Comparison of ENCODE assay signal across 1 cellular context in genomic region chr20:17611290-17611539, GRCh38.
TF ChIP-seq lines count a peak whose summit lies in the region.

No MANE protein-coding gene starts in this region.

TF ChIP-seq in H1, 55 proteins besides CTCF, POLR2A, EP300 and RAD21 (continued from another document):
- TF ChIP-seq ATF3 (IDR thresholded peaks at IDR 0.05; ENCODE audit: insufficient read depth, low read depth, low read length) (no peak), CBX5 (IDR thresholded peaks at IDR 0.05; ENCODE audit: low read depth, low read length) (no peak), ASH2L (IDR thresholded peaks at IDR 0.05; ENCODE audit: low read length) (no peak), SP4 (IDR thresholded peaks at IDR 0.05; ENCODE audit: low read length) (no peak), SP1 (IDR thresholded peaks at IDR 0.05; ENCODE audit: low read depth, low read length) (no peak), CEBPB (IDR thresholded peaks at IDR 0.05; ENCODE audit: low read depth, low read length) (no peak), RXRA (IDR thresholded peaks at IDR 0.05; ENCODE audit: insufficient read depth, low read depth, low read length) (no peak)
